In genomic region chrX:97399400-97399799, GRCh38 we compare ENCODE assay signal across 8 cellular contexts.
A peak's percentile ranks its signal among the peaks of the same experiment; 100 is the strongest.
DNase-seq lines count a peak whose midpoint lies in the region; ATAC-seq, FAIRE-seq and TF ChIP-seq lines count a peak whose summit lies in the region.

No MANE protein-coding gene starts in this region.

- H3K9me3 Mint-ChIP-seq in astrocyte (ENCODE audit: unreplicated experiment), result peaks cover 2% of the 10 kb centered on the region

- peak; percentile 76 for DNase-seq in astrocyte (ENCODE audit: low read depth)
- DNase-seq in SIG-M5 (lab: John Stamatoyannopoulos, UW), result no peak
- no peak for DNase-seq in SHP77 treated with DMSO at 0.1 percent for 48 hours (lab: John Stamatoyannopoulos, UW)
- DNase-seq in hypothalamus (lab: John Stamatoyannopoulos, UW), result no peak

- peak; percentile 88 for FAIRE-seq in astrocyte (lab: Jason Lieb, UNC)

- no peak overlapping the region for H3K4me3 Mint-ChIP-seq in astrocyte (ENCODE audit: unreplicated experiment)

- no peak for TF ChIP-seq CTCF in astrocyte (IDR thresholded peaks at IDR 0.05; ENCODE audit: insufficient read depth, low read depth, low read length)

- peaks cover 34% of the 10 kb centered on the region for H3K4me1 Mint-ChIP-seq in astrocyte (ENCODE audit: low read depth, unreplicated experiment)

- ATAC-seq in GM18867 (IDR thresholded peaks at IDR 0.05; ENCODE audit: unreplicated experiment) (peak; percentile 47), HG03159 (IDR thresholded peaks at IDR 0.05; ENCODE audit: unreplicated experiment) (peak; percentile 47), HG03025 (IDR thresholded peaks at IDR 0.05; ENCODE audit: low FRiP score, unreplicated experiment) (no peak)

- H2AFZ ChIP-seq in ACC112 (ENCODE audit: low read length, unreplicated experiment) (no peak overlapping the region), astrocyte (ENCODE audit: low read depth, low read length) (no peak overlapping the region)

- H3K27me3 Mint-ChIP-seq in astrocyte (ENCODE audit: low read depth, unreplicated experiment), result no peaks in the 10 kb centered on the region

- no peaks in the 10 kb centered on the region for H4K20me1 ChIP-seq in astrocyte (ENCODE audit: insufficient read depth, low read length)

- peak overlapping the region; percentile 19 for H3K4me2 ChIP-seq in astrocyte (ENCODE audit: low read length)

- H3K27ac Mint-ChIP-seq in astrocyte (ENCODE audit: unreplicated experiment), result peak overlapping the region; percentile 76

- H3K4me3 ChIP-seq in ACC112 (ENCODE audit: low read depth, low read length) (no peak overlapping the region), astrocyte (ENCODE audit: insufficient read depth, low read depth, low read length) (no peak overlapping the region)

- no peaks in the 10 kb centered on the region for H3K36me3 Mint-ChIP-seq in astrocyte (ENCODE audit: low read depth, unreplicated experiment)

- H3K27ac ChIP-seq in ACC112 (ENCODE audit: low read depth, low read length) (peak overlapping the region; percentile 34; the same call in 1 of the 2 replicates), astrocyte (ENCODE audit: low read depth, low read length) (peak overlapping the region; percentile 44)

- H3K9ac ChIP-seq in astrocyte (ENCODE audit: low read length), result peak overlapping the region; percentile 39

- H3K27me3 ChIP-seq in ACC112 (ENCODE audit: insufficient read depth, low read length) (no peaks in the 10 kb centered on the region), astrocyte (ENCODE audit: insufficient read depth, low read length) (no peaks in the 10 kb centered on the region)

- no peaks in the 10 kb centered on the region for H3K79me2 ChIP-seq in ACC112 (ENCODE audit: control insufficient read depth, insufficient read depth, low read length, unreplicated experiment)
- no peaks in the 10 kb centered on the region for H3K79me2 ChIP-seq in astrocyte (ENCODE audit: insufficient read depth, low read length)

- H3K4me1 ChIP-seq in ACC112 (ENCODE audit: control insufficient read depth, insufficient read depth, low read length, unreplicated experiment), result peaks cover 39% of the 10 kb centered on the region
- peaks cover 3% of the 10 kb centered on the region for H3K4me1 ChIP-seq in astrocyte (ENCODE audit: insufficient read depth, low read length)

- H3K9me3 ChIP-seq in astrocyte (ENCODE audit: insufficient read depth, low read depth, low read length), result no peaks in the 10 kb centered on the region

- H3K36me3 ChIP-seq in ACC112 (ENCODE audit: insufficient read depth, low read length) (no peaks in the 10 kb centered on the region), astrocyte (ENCODE audit: insufficient read depth, low read length) (no peaks in the 10 kb centered on the region)
